8 cellular contexts compared by ENCODE assay signal in genomic region chr6:30614044-30614842, GRCh38. TPM values are rescaled to one million over a fixed set of nuclear protein-coding genes. Genes with fewer than 3 reads are reported as not detected.
DNase-seq lines count a peak whose midpoint lies in the region; ATAC-seq and TF ChIP-seq lines count a peak whose summit lies in the region.

No MANE protein-coding gene starts in this region.

- TF ChIP-seq CTCF in WTC11 (IDR thresholded peaks at IDR 0.05), result no peak

- no peaks in the 10 kb centered on the region; the same call in 1 of the 2 replicates for H3K27me3 Mint-ChIP-seq in WTC11 (ENCODE audit: low read depth)

- H3K27ac Mint-ChIP-seq in WTC11, result peak overlapping the region; percentile 100

- peak overlapping the region; percentile 100 for H3K4me3 ChIP-seq in iPS-15b (ENCODE audit: low read depth, low read length)
- H3K4me3 ChIP-seq in stomach smooth muscle (ENCODE audit: low read length in 2 of 2), result peak overlapping the region; percentile 76 to 94

- peaks cover 42% of the 10 kb centered on the region for H3K4me1 Mint-ChIP-seq in WTC11

- peak overlapping the region; percentile 96 for H3K4me3 Mint-ChIP-seq in WTC11

- H3K4me1 ChIP-seq in iPS-15b (ENCODE audit: control insufficient read depth, insufficient read depth, low read length) (peaks cover 14% of the 10 kb centered on the region), stomach smooth muscle (ENCODE audit: control insufficient read depth, insufficient read depth, low read length) (peaks cover 35% of the 10 kb centered on the region)

- peak overlapping the region; percentile 56 for H3K27ac ChIP-seq in stomach smooth muscle (ENCODE audit: low read length)

- ATAC-seq in WTC11, result no peak
- ATAC-seq in HG02852 (IDR thresholded peaks at IDR 0.05; ENCODE audit: unreplicated experiment), result no peak

- peak; percentile 48 for DNase-seq in NCI-H748 (lab: John Stamatoyannopoulos, UW; ENCODE audit: unreplicated experiment)
- no peak for DNase-seq in NCI-H748 treated with DMSO at 0.1 percent for 48 hours (lab: John Stamatoyannopoulos, UW)
- no peak for DNase-seq in WTC11 (ENCODE audit: low spot score)
- no peak for DNase-seq in NOMO-1 treated with dmso at 0.1 percent for 144 hours (lab: John Stamatoyannopoulos, UW; ENCODE audit: unreplicated experiment)
- no peak for DNase-seq in cerebellar cortex (ENCODE audit: low spot score)

- H3K9me3 Mint-ChIP-seq in WTC11, result no peaks in the 10 kb centered on the region

- no peaks in the 10 kb centered on the region for H3K9me3 ChIP-seq in iPS-15b (ENCODE audit: control insufficient read depth, insufficient read depth, low read length)
- H3K9me3 ChIP-seq in stomach smooth muscle (ENCODE audit: control insufficient read depth in 2 of 2, low read length in 2 of 2), result no peaks in the 10 kb centered on the region

- H3K9ac ChIP-seq in iPS-15b (ENCODE audit: low read depth, low read length) (peak overlapping the region; percentile 100), stomach smooth muscle (ENCODE audit: low read length in 2 of 2) (peak overlapping the region; percentile 66 to 78)

- H3K27me3 ChIP-seq in iPS-15b (ENCODE audit: control insufficient read depth, insufficient read depth, low read length) (no peaks in the 10 kb centered on the region), stomach smooth muscle (ENCODE audit: control insufficient read depth in 1 of 2, insufficient read depth in 2 of 2, low read length in 2 of 2) (no peaks in the 10 kb centered on the region)

- H3K36me3 ChIP-seq in iPS-15b (ENCODE audit: control insufficient read depth, insufficient read depth, low read length) (peaks cover 16% of the 10 kb centered on the region), stomach smooth muscle (ENCODE audit: control insufficient read depth in 2 of 2, insufficient read depth in 2 of 2, low read length in 2 of 2) (peaks cover 14 to 18% of the 10 kb centered on the region in 2 donors)

- POLR2A ChIA-PET in WTC11 (lab: Charles Lee), result interaction anchor here (0.6 to 3.2 kb wide), 18 partner anchors 8 to 538 kb away, joined by 3 to 33 read pairs (median 5); partner anchors contain the start of genes ATAT1, DHX16, FLOT1 and MDC1

- peaks cover 55% of the 10 kb centered on the region for H3K36me3 Mint-ChIP-seq in WTC11

- CTCF ChIA-PET in WTC11 (lab: Charles Lee), result interaction anchor here (0.6 to 4.1 kb wide), 9 partner anchors 12 to 532 kb away, joined by 3 to 15 read pairs (median 5); partner anchors contain the start of gene DHX16

TF ChIP-seq in WTC11, 78 proteins besides CTCF, POLR2A, EP300 and RAD21 (continues in another document):
- no peak for TF ChIP-seq PRDM15 (CRISPR knock-in tag; IDR thresholded peaks at IDR 0.05)
- no peak for TF ChIP-seq NFE2L1 (CRISPR knock-in tag; IDR thresholded peaks at IDR 0.05)
- TF ChIP-seq TP53 (CRISPR knock-in tag; IDR thresholded peaks at IDR 0.05), result no peak
- no peak for TF ChIP-seq USF1 (CRISPR knock-in tag; IDR thresholded peaks at IDR 0.05)
- no peak for TF ChIP-seq FOXP1 (CRISPR knock-in tag; IDR thresholded peaks at IDR 0.05; ENCODE audit: borderline replicate concordance)
- TF ChIP-seq NFYB (CRISPR knock-in tag; conservative IDR thresholded peaks at IDR 0.05; ENCODE audit: low read depth), result no peak
- TF ChIP-seq HMGA2 (CRISPR knock-in tag; IDR thresholded peaks at IDR 0.05), result no peak
- TF ChIP-seq FOXK1 (CRISPR knock-in tag; IDR thresholded peaks at IDR 0.05), result no peak
- peak; percentile 78; the same call in 1 of the 2 replicates for TF ChIP-seq ZMAT4 (CRISPR knock-in tag; IDR thresholded peaks at IDR 0.05)
- no peak for TF ChIP-seq ESRRA (CRISPR knock-in tag; IDR thresholded peaks at IDR 0.05; ENCODE audit: borderline replicate concordance)
- no peak for TF ChIP-seq TCF7 (CRISPR knock-in tag; IDR thresholded peaks at IDR 0.05; ENCODE audit: low read depth)
- no peak for TF ChIP-seq MAX (CRISPR knock-in tag; IDR thresholded peaks at IDR 0.05)
- TF ChIP-seq IRF1 (CRISPR knock-in tag; IDR thresholded peaks at IDR 0.05), result no peak
- TF ChIP-seq TEAD4 (CRISPR knock-in tag; IDR thresholded peaks at IDR 0.05), result no peak
- peak; percentile 79 for TF ChIP-seq PRRX2 (CRISPR knock-in tag; IDR thresholded peaks at IDR 0.05)
- TF ChIP-seq GTF2I (CRISPR knock-in tag; conservative IDR thresholded peaks at IDR 0.05), result no peak
- 0 out of 2 replicates have a peak, but pooled peaks have one; percentile 16 for TF ChIP-seq MYBL2 (CRISPR knock-in tag; IDR thresholded peaks at IDR 0.05)
- no peak for TF ChIP-seq CDX4 (CRISPR knock-in tag; IDR thresholded peaks at IDR 0.05; ENCODE audit: borderline replicate concordance)
- TF ChIP-seq ZNF423 (CRISPR knock-in tag; IDR thresholded peaks at IDR 0.05), result no peak
- no peak for TF ChIP-seq ATF2 (CRISPR knock-in tag; IDR thresholded peaks at IDR 0.05; ENCODE audit: borderline replicate concordance, low read depth)

RNA-seq across cellular contexts. Expression of gene PPP1R10, which starts 2.8 kb away (rescaled TPM):
- total RNA-seq in WTC11 (2021), result 83.1 to 90.5 TPM (median 85.5 TPM) in 3 replicates

RNA-seq across cellular contexts. Expression of gene MRPS18B, which starts 3.4 kb away (rescaled TPM):
- 56.4 to 67.8 TPM (median 57.6 TPM) in 3 replicates for total RNA-seq in WTC11 (2021)

RNA-seq across cellular contexts. Expression of gene ATAT1, which starts 12.4 kb away (rescaled TPM):
- 19.3 to 21.7 TPM (median 20.3 TPM) in 3 replicates for total RNA-seq in WTC11 (2021)

RNA-seq across cellular contexts. Expression of gene C6orf136, which starts 32.7 kb away (rescaled TPM):
- 21.8 to 26.5 TPM (median 25.5 TPM) in 3 replicates for total RNA-seq in WTC11 (2021)

RNA-seq across cellular contexts. Expression of gene ABCF1, which starts 43.0 kb away (rescaled TPM):
- 98.7 to 102 TPM (median 101 TPM) in 3 replicates for total RNA-seq in WTC11 (2021)
